8 cellular contexts compared by ENCODE assay signal in genomic region chr22:41917906-41918791, GRCh38. TPM values are rescaled to one million over a fixed set of nuclear protein-coding genes. Genes with fewer than 3 reads are reported as not detected.
DNase-seq lines count a peak whose midpoint lies in the region; ATAC-seq and TF ChIP-seq lines count a peak whose summit lies in the region.

No MANE protein-coding gene starts in this region.

- ATAC-seq in upper lobe of right lung (peak; percentile 20), HG03108 (IDR thresholded peaks at IDR 0.05; ENCODE audit: unreplicated experiment) (no peak), GM21423 (IDR thresholded peaks at IDR 0.05; ENCODE audit: unreplicated experiment) (no peak)

- H3K79me2 ChIP-seq in PC-9 (ENCODE audit: low read depth): no peaks in the 10 kb centered on the region

- H3K4me1 ChIP-seq in PC-9 (replicated peaks; ENCODE audit: insufficient read depth) (peaks cover 7% of the 10 kb centered on the region), upper lobe of right lung (peaks cover 22% of the 10 kb centered on the region)

- no peak overlapping the region for H3K4me3 ChIP-seq in GM06990 (replicated peaks; ENCODE audit: low read depth, low read length)
- H3K4me3 ChIP-seq in PC-9: no peak overlapping the region
- no peak overlapping the region for H3K4me3 ChIP-seq in upper lobe of right lung

- H3K27me3 ChIP-seq in GM06990 (replicated peaks; ENCODE audit: control insufficient read depth, insufficient read depth, low read length): peaks cover 2% of the 10 kb centered on the region; the same call in 1 of the 2 replicates
- peaks cover 9% of the 10 kb centered on the region; the same call in 1 of the 2 replicates for H3K27me3 ChIP-seq in PC-9 (ENCODE audit: insufficient read depth, low read depth)
- H3K27me3 ChIP-seq in upper lobe of right lung: peaks cover 44% of the 10 kb centered on the region

- DNase-seq in AG08396 (ENCODE audit: low spot score) (peak; percentile 67), GM06990 (ENCODE audit: extremely low read depth, insufficient read length) (peak; percentile 67), PC-9 (peak; percentile 44 to 50), fibroblast of peridontal ligament (ENCODE audit: extremely low read depth) (peak; percentile 16), upper lobe of right lung (no peak), superior temporal gyrus (ENCODE audit: extremely low spot score) (no peak)

- H4K20me1 ChIP-seq in PC-9 (ENCODE audit: insufficient read depth): no peaks in the 10 kb centered on the region

- H2AFZ ChIP-seq in PC-9: no peak overlapping the region

- H3K9me3 ChIP-seq in PC-9 (ENCODE audit: insufficient read depth, low read depth) (no peaks in the 10 kb centered on the region), upper lobe of right lung (no peaks in the 10 kb centered on the region)

- H3K36me3 ChIP-seq in GM06990 (ENCODE audit: control insufficient read depth, insufficient read depth, low read length) (peaks cover 3% of the 10 kb centered on the region), PC-9 (ENCODE audit: low read depth) (no peaks in the 10 kb centered on the region), upper lobe of right lung (no peaks in the 10 kb centered on the region)

- TF ChIP-seq CTCF in GM06990 (IDR thresholded peaks at IDR 0.05; ENCODE audit: insufficient read depth, low read length, poor library complexity, severe bottlenecking): no peak
- no peak for TF ChIP-seq CTCF in PC-9 (conservative IDR thresholded peaks at IDR 0.05)
- no peak for TF ChIP-seq CTCF in upper lobe of right lung (IDR thresholded peaks at IDR 0.05)

- CTCF ChIA-PET in PC-9 (lab: Charles Lee): no interaction called here

- no TSS peak for BruUV-seq in PC-9 (replicated peaks; lab: Mats Ljungman, UMichigan)

- POLR2A ChIA-PET in PC-9 (lab: Charles Lee; ENCODE audit: unreplicated experiment): interaction anchor here (0.5 to 0.6 kb wide), 2 partner anchors 220 to 1173 kb away, joined by 3 to 4 read pairs; no protein-coding TSS in a partner anchor

- intact Hi-C loops in PC-9 (cut with micrococcal nuclease; ENCODE audit: unreplicated experiment) (no loop called here), upper lobe of right lung (cut with DNase I) (no loop called here)

- peak overlapping the region; percentile 27 for H3K4me2 ChIP-seq in PC-9

- H3F3A ChIP-seq in PC-9 (ENCODE audit: insufficient read depth, low read depth): peaks cover 32% of the 10 kb centered on the region; the same call in 1 of the 2 replicates

- H3K27ac ChIP-seq in PC-9 (no peak overlapping the region), upper lobe of right lung (no peak overlapping the region)

- no peaks in the 10 kb centered on the region for H3K9me2 ChIP-seq in PC-9 (ENCODE audit: insufficient read depth)

RNA-seq across cellular contexts. Expression of gene SHISA8, which starts 3.3 kb away (rescaled TPM):
- 2.3 and 4.3 TPM in 2 replicates for total RNA-seq in PC-9 (2021)
- total RNA-seq in upper lobe of right lung: not detected

RNA-seq across cellular contexts. Expression of gene TNFRSF13C, which starts 8.5 kb away (rescaled TPM):
- total RNA-seq in PC-9 (2021): 2.7 and 4.0 TPM in 2 replicates
- 0.23 TPM for total RNA-seq in upper lobe of right lung

RNA-seq across cellular contexts. Expression of gene CENPM, which starts 28.8 kb away (rescaled TPM):
- total RNA-seq in PC-9 (2021) (42.0 and 53.8 TPM in 2 replicates), upper lobe of right lung (1.3 TPM)

RNA-seq across cellular contexts. Expression of gene SEPTIN3, which starts 51.1 kb away (rescaled TPM):
- total RNA-seq in PC-9 (2021): 1.2 and 1.5 TPM in 2 replicates
- total RNA-seq in upper lobe of right lung: 3.2 TPM

Comparison
In these comparisons a context has a peak if more than half of its experiments do, and no peak if none do; other contexts are left out.
1. DNase-seq: peak in AG08396 (single experiment), GM06990 (single experiment), PC-9 (2 of 2) and fibroblast of peridontal ligament (single experiment); none in upper lobe of right lung (single experiment) and superior temporal gyrus (single experiment).
2. RNA of gene CENPM, which starts 28.8 kb away (total RNA-seq): 42.0 to 53.8 TPM in PC-9; 1.3 TPM in upper lobe of right lung (single experiment); every median in the first group is over 10 times any median in the second.